16 cellular contexts compared by ENCODE assay signal in genomic region chr10:17147884-17148494, GRCh38. TPM values are rescaled to one million over a fixed set of nuclear protein-coding genes. Genes with fewer than 3 reads are reported as not detected.
DNase-seq lines count a peak whose midpoint lies in the region; ATAC-seq and TF ChIP-seq lines count a peak whose summit lies in the region.
"Had no signal": no experiment of that assay in that cellular context is flagged by ENCODE, and none has a peak within 500 bp of the region (broad histone marks: within the 10 kb centered on the region; RNA-seq: fewer than 3 reads in every experiment).

No MANE protein-coding gene starts in this region.

- no peak overlapping the region for H3K9ac ChIP-seq in mesendoderm (ENCODE audit: low read length)
- H3K9ac ChIP-seq: BLaER1 had no signal

- H3K4me3 Mint-ChIP-seq in natural killer cell, result no peak overlapping the region
- H3K4me3 Mint-ChIP-seq: activated naive CD4-positive, alpha-beta T cell treated with anti-CD3 and anti-CD28 coated beads for 36 hours had no signal

- H4K5ac ChIP-seq in mesendoderm (ENCODE audit: low read length), result no peak overlapping the region

- peak; percentile 65 for DNase-seq in amniotic epithelial cell (ENCODE audit: low read depth)
- peak; percentile 48 for DNase-seq in epidermal melanocyte (ENCODE audit: insufficient read length, low spot score)
- peak; percentile 28 for DNase-seq in mesendoderm
- peak; percentile 13 for DNase-seq in transverse colon
- no peak for DNase-seq in HEK293T (ENCODE audit: extremely low spot score)
- DNase-seq in natural killer cell, result no peak
- DNase-seq: activated CD4-positive, alpha-beta T cell treated with anti-CD3 and anti-CD28 coated beads for 48 hours; activated naive CD4-positive, alpha-beta T cell treated with anti-CD3 and anti-CD28 coated beads for 36 hours; effector memory CD4-positive, alpha-beta T cell; NCI-H146; NCI-H226; SJCRH30 had no signal

- H3K79me1 ChIP-seq in mesendoderm (ENCODE audit: low read length), result no peaks in the 10 kb centered on the region

- H3K4me3 ChIP-seq in mesendoderm (ENCODE audit: low read length), result no peak overlapping the region
- H3K4me3 ChIP-seq in transverse colon, result no peak overlapping the region
- H3K4me3 ChIP-seq: BLaER1, HAP-1, lung, SJCRH30 had no signal

- H3K9me3 ChIP-seq in transverse colon, result no peaks in the 10 kb centered on the region
- H3K9me3 ChIP-seq: BLaER1, HAP-1, SJCRH30 had no signal

- peaks cover 6% of the 10 kb centered on the region for H3K36me3 Mint-ChIP-seq in natural killer cell

- H3K36me3 ChIP-seq in mesendoderm (ENCODE audit: control insufficient read depth, insufficient read depth, low read length), result no peaks in the 10 kb centered on the region
- H3K36me3 ChIP-seq in transverse colon, result no peaks in the 10 kb centered on the region
- H3K36me3 ChIP-seq: HAP-1, SJCRH30 had no signal

- no peaks in the 10 kb centered on the region for H3K27me3 Mint-ChIP-seq in natural killer cell (ENCODE audit: low read depth in 2 of 2)

- no peaks in the 10 kb centered on the region for H3K4me1 ChIP-seq in mesendoderm (ENCODE audit: control insufficient read depth, low read depth, low read length)
- peaks cover 0 to 41% (median 14%) of the 10 kb centered on the region in 4 donors for H3K4me1 ChIP-seq in transverse colon
- H3K4me1 ChIP-seq: BLaER1, HAP-1, SJCRH30 had no signal

- no peak overlapping the region for H2BK120ac ChIP-seq in mesendoderm (ENCODE audit: low read depth, low read length)

- CTCF ChIA-PET in HEK293T (lab: Yijun Ruan, JAX), result no interaction called here

- H2AK5ac ChIP-seq in mesendoderm (ENCODE audit: low read length), result no peak overlapping the region

- in situ Hi-C loops in transverse colon (cut with MboI; ENCODE audit: low pct_ligation_motif_present in 1 of 4, low pct_unique_long_range_greater_than_20kb in 1 of 4, low sequenced_read_pairs in 3 of 4), result no loop called here

- H3K56ac ChIP-seq in mesendoderm (ENCODE audit: low read length), result no peak overlapping the region

- no peak for TF ChIP-seq CTCF in transverse colon (IDR thresholded peaks at IDR 0.05)
- no peak for TF ChIP-seq CTCF in natural killer cell (IDR thresholded peaks at IDR 0.05)

- no peak overlapping the region for H3K4me2 ChIP-seq in mesendoderm (ENCODE audit: low read length)
- H3K4me2 ChIP-seq: BLaER1 had no signal

- no peaks in the 10 kb centered on the region for H3K27me3 ChIP-seq in mesendoderm (ENCODE audit: insufficient read depth, low read length, poor library complexity)
- H3K27me3 ChIP-seq in transverse colon, result no peaks in the 10 kb centered on the region
- H3K27me3 ChIP-seq: BLaER1, SJCRH30 had no signal

- WGBS in mesendoderm (ENCODE audit: extremely low coverage, insufficient coverage, low lambda C conversion rate), result no CpG with 5 or more reads among the region's 5 CpGs
- WGBS in transverse colon (ENCODE audit: low coverage in 1 of 2), 2 donors, result 73 to 76% methylated on average over 5 of the region's 5 CpGs

- intact Hi-C loops in transverse colon (cut with DNase I; ENCODE audit: low total_unique reads) (no loop called here), natural killer cell (cut with micrococcal nuclease) (no loop called here)

- no peak overlapping the region for H3K4ac ChIP-seq in mesendoderm (ENCODE audit: low read depth, low read length)

- no peak overlapping the region for H3K23ac ChIP-seq in mesendoderm (ENCODE audit: low read length)

- no peak overlapping the region for H2BK5ac ChIP-seq in mesendoderm (ENCODE audit: low read length)

- no peaks in the 10 kb centered on the region for H3K4me1 Mint-ChIP-seq in natural killer cell

- H4K8ac ChIP-seq in mesendoderm (ENCODE audit: low read depth, low read length), result no peak overlapping the region

- H2BK15ac ChIP-seq in mesendoderm (replicated peaks; ENCODE audit: low read depth), result no peak overlapping the region

- no peaks in the 10 kb centered on the region for H3K9me3 Mint-ChIP-seq in natural killer cell
- H3K9me3 Mint-ChIP-seq: activated naive CD4-positive, alpha-beta T cell treated with anti-CD3 and anti-CD28 coated beads for 36 hours had no signal

- H3K27ac ChIP-seq in mesendoderm (ENCODE audit: low read depth, low read length) (no peak overlapping the region), transverse colon (no peak overlapping the region)
- H3K27ac ChIP-seq: BLaER1, SJCRH30 had no signal

- no peak overlapping the region for H3K27ac Mint-ChIP-seq in natural killer cell
- H3K27ac Mint-ChIP-seq: activated naive CD4-positive, alpha-beta T cell treated with anti-CD3 and anti-CD28 coated beads for 36 hours had no signal

- TF ChIP-seq EP300 in transverse colon (IDR thresholded peaks at IDR 0.05; ENCODE audit: low read depth), result no peak

- no peaks in the 10 kb centered on the region for H3K79me2 ChIP-seq in mesendoderm (ENCODE audit: control insufficient read depth, insufficient read depth, low read length)

- H3K18ac ChIP-seq in mesendoderm (ENCODE audit: low read length), result no peak overlapping the region

- TF ChIP-seq POLR2A in transverse colon (IDR thresholded peaks at IDR 0.05), result no peak

- POLR2A ChIA-PET in HEK293T (lab: Yijun Ruan, JAX), result no interaction called here

- ATAC-seq in HG03520 (IDR thresholded peaks at IDR 0.05; ENCODE audit: unreplicated experiment) (no peak), natural killer cell (no peak)

TF ChIP-seq in HEK293T, 16 proteins besides CTCF, POLR2A, EP300 and RAD21:
- TF ChIP-seq ZNF384 (IDR thresholded peaks at IDR 0.05), result no peak
- TF ChIP-seq CTBP1 (IDR thresholded peaks at IDR 0.05; ENCODE audit: borderline replicate concordance), result no peak
- TF ChIP-seq SUZ12 (IDR thresholded peaks at IDR 0.05), result no peak
- TF ChIP-seq FOXM1 (IDR thresholded peaks at IDR 0.05; ENCODE audit: borderline replicate concordance), result no peak
- no peak for TF ChIP-seq PKNOX1 (IDR thresholded peaks at IDR 0.05)
- TF ChIP-seq LEF1 (IDR thresholded peaks at IDR 0.05; ENCODE audit: borderline replicate concordance), result no peak

RNA-seq across cellular contexts. Expression of gene CUBN, which starts 18.4 kb away (rescaled TPM):
- 0.10 TPM for polyA plus RNA-seq in mesendoderm (2013, experiment 1 of 2)
- 0.07 TPM for polyA plus RNA-seq in mesendoderm (2013, experiment 2 of 2)
- 1 to 10 TPM in 2 of 4 donors, under 1 TPM in 2; 0.37 to 1.5 (median 1.1) TPM for total RNA-seq in transverse colon
- 1 to 10 TPM; 4.7 to 5.6 (median 5.1) TPM for total RNA-seq in natural killer cell

RNA-seq across cellular contexts. Expression of gene TRDMT1, which starts 53.5 kb away (rescaled TPM):
- polyA plus RNA-seq in mesendoderm (2013, experiment 1 of 2), result 10.3 TPM
- 11.6 TPM for polyA plus RNA-seq in mesendoderm (2013, experiment 2 of 2)
- 1 to 10 TPM; 3.7 to 9.7 (median 7.9) TPM for total RNA-seq in transverse colon
- total RNA-seq in natural killer cell, result 10 to 100 TPM; 11.0 to 21.8 (median 14.4) TPM

Comparison
In these comparisons a context has a peak if more than half of its experiments do, and no peak if none do; other contexts are left out.
1. DNase-seq: peak in amniotic epithelial cell (single experiment), epidermal melanocyte (single experiment), mesendoderm (single experiment) and transverse colon (single experiment); none in HEK293T (single experiment) and natural killer cell (single experiment).